ENCODE assay signal across 14 cellular contexts in genomic region chr5:133664422-133664821, GRCh38. TPM values are rescaled to one million over a fixed set of nuclear protein-coding genes. Genes with fewer than 3 reads are reported as not detected.
A peak's percentile ranks its signal among the peaks of the same experiment; 100 is the strongest.
DNase-seq lines count a peak whose midpoint lies in the region; ATAC-seq and TF ChIP-seq lines count a peak whose summit lies in the region.
"Had no signal": no experiment of that assay in that cellular context is flagged by ENCODE, and none has a peak within 500 bp of the region (broad histone marks: within the 10 kb centered on the region; RNA-seq: fewer than 3 reads in every experiment).

No MANE protein-coding gene starts in this region.

- H3K27me3 Mint-ChIP-seq in activated T-helper 2 cell treated with anti-CD3 and anti-CD28 coated beads, Interferon-gamma antibody, Interleukin-2, Interleukin-4, amounts not matched to agents 10 μg/mL and 5 μg/mL and 100 μg/mL, durations not matched to agents 14 hours and 24 hours and 36 hours (ENCODE audit: low read depth): peaks cover 9% of the 10 kb centered on the region

- H3K9me3 Mint-ChIP-seq in activated T-helper 2 cell treated with anti-CD3 and anti-CD28 coated beads, Interferon-gamma antibody, Interleukin-2, Interleukin-4, amounts not matched to agents 10 μg/mL and 5 μg/mL and 100 μg/mL, durations not matched to agents 14 hours and 24 hours and 36 hours: no peaks in the 10 kb centered on the region
- H3K9me3 Mint-ChIP-seq: CD4-positive, CD25-positive, alpha-beta regulatory T cell had no signal

- no peaks in the 10 kb centered on the region for H3K4me1 Mint-ChIP-seq in activated T-helper 2 cell treated with anti-CD3 and anti-CD28 coated beads, Interferon-gamma antibody, Interleukin-2, Interleukin-4, amounts not matched to agents 10 μg/mL and 5 μg/mL and 100 μg/mL, durations not matched to agents 14 hours and 24 hours and 36 hours (ENCODE audit: low read depth)
- H3K4me1 Mint-ChIP-seq: CD4-positive, CD25-positive, alpha-beta regulatory T cell had no signal

- no peak for TF ChIP-seq POLR2A in erythroblast (IDR thresholded peaks at IDR 0.05; ENCODE audit: low read length)

- H3K27ac Mint-ChIP-seq in activated T-helper 2 cell treated with anti-CD3 and anti-CD28 coated beads, Interferon-gamma antibody, Interleukin-2, Interleukin-4, amounts not matched to agents 10 μg/mL and 5 μg/mL and 100 μg/mL, durations not matched to agents 14 hours and 24 hours and 36 hours: no peak overlapping the region
- H3K27ac Mint-ChIP-seq: CD4-positive, CD25-positive, alpha-beta regulatory T cell had no signal

- H3K4me3 ChIP-seq in AG10803 (ENCODE audit: low read length): no peak overlapping the region

- H3K36me3 Mint-ChIP-seq in activated T-helper 2 cell treated with anti-CD3 and anti-CD28 coated beads, Interferon-gamma antibody, Interleukin-2, Interleukin-4, amounts not matched to agents 10 μg/mL and 5 μg/mL and 100 μg/mL, durations not matched to agents 14 hours and 24 hours and 36 hours (ENCODE audit: low read depth): no peaks in the 10 kb centered on the region
- H3K36me3 Mint-ChIP-seq: CD4-positive, CD25-positive, alpha-beta regulatory T cell had no signal

- in situ Hi-C loops in SK-MEL-5 (cut with HindIII; ENCODE audit: low pct_unique_long_range_greater_than_20kb, low sequenced_read_pairs): no loop called here

- no peak overlapping the region for H3K4me3 Mint-ChIP-seq in activated T-helper 2 cell treated with anti-CD3 and anti-CD28 coated beads, Interferon-gamma antibody, Interleukin-2, Interleukin-4, amounts not matched to agents 10 μg/mL and 5 μg/mL and 100 μg/mL, durations not matched to agents 14 hours and 24 hours and 36 hours (ENCODE audit: low read depth)
- H3K4me3 Mint-ChIP-seq: CD4-positive, CD25-positive, alpha-beta regulatory T cell had no signal

- no peak for TF ChIP-seq CTCF in AG10803 (conservative IDR thresholded peaks at IDR 0.05; ENCODE audit: low read length)

- intact Hi-C loops in activated T-helper 2 cell treated with anti-CD3 and anti-CD28 coated beads, Interferon-gamma antibody, Interleukin-2, Interleukin-4, amounts not matched to agents 10 μg/mL and 5 μg/mL and 100 μg/mL, durations not matched to agents 14 hours and 24 hours and 36 hours (cut with micrococcal nuclease): no loop called here

- no peak for ATAC-seq in GM21381 (IDR thresholded peaks at IDR 0.05; ENCODE audit: unreplicated experiment)

- peak; percentile 1 for DNase-seq in AG10803 (ENCODE audit: low read depth)
- DNase-seq in HCEC 1CT: peak; percentile 15
- peak; percentile 20 for DNase-seq in SK-MEL-5 (ENCODE audit: low read depth, low spot score)
- DNase-seq in glomerular visceral epithelial cell (ENCODE audit: extremely low spot score): peak; percentile 11
- no peak for DNase-seq in NCI-H2107 treated with DMSO at 0.1 percent for 48 hours (lab: John Stamatoyannopoulos, UW; ENCODE audit: unreplicated experiment)
- DNase-seq in activated T-helper 2 cell treated with anti-CD3 and anti-CD28 coated beads, Interferon-gamma antibody, Interleukin-2, Interleukin-4, amounts not matched to agents 10 μg/mL and 5 μg/mL and 100 μg/mL, durations not matched to agents 14 hours and 24 hours and 36 hours (ENCODE audit: low spot score): no peak
- no peak for DNase-seq in erythroblast (lab: John Stamatoyannopoulos, UW)
- DNase-seq: activated CD4-positive, alpha-beta T cell treated with anti-CD3 and anti-CD28 coated beads, Interleukin-2, amount 50 U/mL, for 48 hours; activated gamma-delta T cell treated with Interleukin-2 at 50 U/mL for 16 hours; CD4-positive, CD25-positive, alpha-beta regulatory T cell; central memory CD4-positive, alpha-beta T cell; NCI-H1436; NCI-H774 had no signal

RNA-seq across cellular contexts. Expression of gene FSTL4, which starts 52.1 kb away (rescaled TPM):
- 2.1 and 3.6 TPM in 2 replicates for total RNA-seq in SK-MEL-5 (2014; rRNA removed; shearing (Covaris generic))
- polyA plus RNA-seq in SK-MEL-5 (2015; cell fraction: cytosol; rRNA removed): 1.3 and 1.5 TPM in 2 replicates
- polyA plus RNA-seq in SK-MEL-5 (2015; cell fraction: nucleus; rRNA removed): 0.66 and 2.1 TPM in 2 replicates
- total RNA-seq in activated T-helper 2 cell treated with anti-CD3 and anti-CD28 coated beads, Interferon-gamma antibody, Interleukin-2, Interleukin-4, amounts not matched to agents 10 μg/mL and 5 μg/mL and 100 μg/mL, durations not matched to agents 14 hours and 24 hours and 36 hours: 2.1 and 2.5 TPM in 2 replicates
- polyA plus RNA-seq: CD4-positive, CD25-positive, alpha-beta regulatory T cell had no signal

Comparison
In these comparisons a context has a peak if more than half of its experiments do, and no peak if none do; other contexts are left out.
1. DNase-seq: peak in AG10803 (single experiment), HCEC 1CT (single experiment), SK-MEL-5 (single experiment) and glomerular visceral epithelial cell (single experiment); none in NCI-H2107 treated with DMSO at 0.1 percent for 48 hours (single experiment), activated T-helper 2 cell treated with anti-CD3 and anti-CD28 coated beads, Interferon-gamma antibody, Interleukin-2, Interleukin-4, amounts not matched to agents 10 μg/mL and 5 μg/mL and 100 μg/mL, durations not matched to agents 14 hours and 24 hours and 36 hours (single experiment) and erythroblast (0 of 2).